ENCODE assay signal across 11 cellular contexts in the genomic region with DNA sequence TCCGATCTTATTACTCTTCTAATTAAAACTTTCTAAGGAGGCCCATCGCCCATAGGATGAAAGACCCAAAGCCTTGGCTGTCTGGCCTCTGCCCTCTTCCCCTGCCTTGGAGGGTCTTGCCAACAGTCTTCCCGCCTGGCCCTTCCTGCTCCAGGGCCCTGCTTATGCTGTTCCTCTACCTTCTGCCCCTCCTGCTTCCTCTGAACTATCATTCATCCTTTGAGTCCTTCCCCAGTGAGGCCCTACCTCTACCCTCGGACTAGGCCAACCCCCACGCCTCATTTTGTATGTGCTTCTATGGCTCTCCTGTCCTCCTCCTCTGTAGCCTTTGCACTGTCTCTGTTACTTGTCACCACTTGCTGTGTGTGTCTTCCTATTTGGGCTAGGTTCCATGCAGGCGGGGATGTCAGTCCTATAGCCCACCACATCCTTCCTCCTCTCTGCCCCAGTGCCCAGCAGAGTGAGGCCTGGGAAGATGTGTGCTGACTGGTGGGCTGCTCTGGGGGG. TPM values are rescaled to one million over a fixed set of nuclear protein-coding genes. Genes with fewer than 3 reads are reported as not detected.
A peak's percentile ranks its signal among the peaks of the same experiment; 100 is the strongest.
DNase-seq lines count a peak whose midpoint lies in the region; ATAC-seq and TF ChIP-seq lines count a peak whose summit lies in the region.
"Had no signal": no experiment of that assay in that cellular context is flagged by ENCODE, and none has a peak within 500 bp of the region (broad histone marks: within the 10 kb centered on the region; RNA-seq: fewer than 3 reads in every experiment).

No MANE protein-coding gene starts in this region.

- H3K27ac ChIP-seq in DOHH2 (ENCODE audit: low read depth, low read length): no peak overlapping the region
- H3K27ac ChIP-seq in PC-9: no peak overlapping the region
- H3K27ac ChIP-seq in heart right ventricle: peak overlapping the region in 1 of 10 donors; percentile 98

- H3K27ac Mint-ChIP-seq in dendritic cell treated with granulocyte-macrophage colony-stimulating factor and Interleukin-4, amounts not matched to agents 40 ng/mL and 50 ng/mL, for 4 days: no peak overlapping the region
- peak overlapping the region; percentile 70 for H3K27ac Mint-ChIP-seq in osteocyte (ENCODE audit: unreplicated experiment)

- peak overlapping the region; percentile 37 for H3K4me3 Mint-ChIP-seq in dendritic cell treated with granulocyte-macrophage colony-stimulating factor and Interleukin-4, amounts not matched to agents 40 ng/mL and 50 ng/mL, for 4 days
- H3K4me3 Mint-ChIP-seq in osteocyte (ENCODE audit: unreplicated experiment): peak overlapping the region; percentile 86

- POLR2A ChIA-PET in PC-9 (lab: Charles Lee; ENCODE audit: unreplicated experiment): interaction anchor here (0.6 kb wide), 1 partner anchor 64 kb away, joined by 3 read pairs; a partner anchor contains a TSS

- BruUV-seq in PC-9 (replicated peaks; lab: Mats Ljungman, UMichigan): no TSS peak

- H3K4me2 ChIP-seq in DOHH2 (ENCODE audit: low read length): peak overlapping the region; percentile 100; the same call in 1 of the 2 replicates
- peak overlapping the region; percentile 98; the same call in 1 of the 2 replicates for H3K4me2 ChIP-seq in PC-9

- H3K79me2 ChIP-seq in DOHH2 (ENCODE audit: control insufficient read depth, low read length): peaks cover 10% of the 10 kb centered on the region
- H3K79me2 ChIP-seq in PC-9 (ENCODE audit: low read depth): 0 out of 2 replicates have a peak, but pooled peaks cover 4% of the 10 kb centered on the region

- H3K9me3 ChIP-seq in DOHH2 (ENCODE audit: control insufficient read depth, insufficient read depth, low read length) (no peaks in the 10 kb centered on the region), PC-9 (ENCODE audit: insufficient read depth, low read depth) (no peaks in the 10 kb centered on the region), heart right ventricle (no peaks in the 10 kb centered on the region)
- H3K9me3 ChIP-seq: Peyer's patch had no signal

- no peak overlapping the region for H3K4me3 ChIP-seq in DOHH2 (ENCODE audit: low read length)
- H3K4me3 ChIP-seq in PC-9: no peak overlapping the region
- H3K4me3 ChIP-seq in heart right ventricle: no peak overlapping the region

- H3K4me1 ChIP-seq in DOHH2 (ENCODE audit: control insufficient read depth, low read length): peaks cover 31% of the 10 kb centered on the region
- peaks cover 9% of the 10 kb centered on the region; the same call in 1 of the 2 replicates for H3K4me1 ChIP-seq in PC-9 (replicated peaks; ENCODE audit: insufficient read depth)
- peaks cover 7 to 36% (median 28%) of the 10 kb centered on the region in 9 donors for H3K4me1 ChIP-seq in heart right ventricle

- CTCF ChIA-PET in PC-9 (lab: Charles Lee): interaction anchor here (0.6 kb wide), 2 partner anchors 339 to 581 kb away, joined by 3 read pairs; no protein-coding TSS in a partner anchor

- no peaks in the 10 kb centered on the region for H3K9me3 Mint-ChIP-seq in dendritic cell treated with granulocyte-macrophage colony-stimulating factor and Interleukin-4, amounts not matched to agents 40 ng/mL and 50 ng/mL, for 4 days
- H3K9me3 Mint-ChIP-seq in osteocyte (ENCODE audit: unreplicated experiment): no peaks in the 10 kb centered on the region

- 89 to 95% methylated on average over 6 of the region's 6 CpGs for WGBS in heart right ventricle, 2 donors

- H3K27me3 Mint-ChIP-seq in dendritic cell treated with granulocyte-macrophage colony-stimulating factor and Interleukin-4, amounts not matched to agents 40 ng/mL and 50 ng/mL, for 4 days: peaks cover 4% of the 10 kb centered on the region
- H3K27me3 Mint-ChIP-seq in osteocyte (ENCODE audit: unreplicated experiment): no peaks in the 10 kb centered on the region

- H3K9me2 ChIP-seq in DOHH2 (replicated peaks; ENCODE audit: control insufficient read depth, low read length) (no peaks in the 10 kb centered on the region), PC-9 (ENCODE audit: insufficient read depth) (no peaks in the 10 kb centered on the region)

- H2AFZ ChIP-seq in PC-9: no peak overlapping the region

- H3F3A ChIP-seq in DOHH2 (ENCODE audit: control insufficient read depth, insufficient read depth): 0 out of 2 replicates have a peak, but pooled peaks cover 4% of the 10 kb centered on the region
- peaks cover 27% of the 10 kb centered on the region for H3F3A ChIP-seq in PC-9 (ENCODE audit: insufficient read depth, low read depth)

- no peak for ATAC-seq in heart right ventricle

- H3K36me3 Mint-ChIP-seq in dendritic cell treated with granulocyte-macrophage colony-stimulating factor and Interleukin-4, amounts not matched to agents 40 ng/mL and 50 ng/mL, for 4 days (ENCODE audit: low read depth): peaks cover 62% of the 10 kb centered on the region
- H3K36me3 Mint-ChIP-seq in osteocyte (ENCODE audit: unreplicated experiment): peaks cover 13% of the 10 kb centered on the region

- DNase-seq in PC-9 (no peak), osteocyte (ENCODE audit: extremely low spot score, unreplicated experiment) (no peak), ecto neural progenitor cell (ENCODE audit: low spot score) (no peak), posterior vena cava (ENCODE audit: low spot score) (no peak), heart right ventricle (no peak)
- DNase-seq: EL, NCI-H187 treated with DMSO at 0.1 percent for 48 hours, small intestine had no signal

- intact Hi-C loops in PC-9 (cut with micrococcal nuclease; ENCODE audit: unreplicated experiment) (no loop called here), posterior vena cava (cut with DNase I) (no loop called here), heart right ventricle (cut with DNase I) (no loop called here)
- intact Hi-C loops in dendritic cell treated with granulocyte-macrophage colony-stimulating factor and Interleukin-4, amounts not matched to agents 40 ng/mL and 50 ng/mL, for 4 days (cut with micrococcal nuclease): no loop called here

- H4K20me1 ChIP-seq in DOHH2 (ENCODE audit: control insufficient read depth, insufficient read depth, low read depth, low read length): no peaks in the 10 kb centered on the region
- H4K20me1 ChIP-seq in PC-9 (ENCODE audit: insufficient read depth): peaks cover 3% of the 10 kb centered on the region; the same call in 1 of the 2 replicates

- H3K27me3 ChIP-seq in DOHH2 (ENCODE audit: control insufficient read depth, low read length) (no peaks in the 10 kb centered on the region), PC-9 (ENCODE audit: insufficient read depth, low read depth) (no peaks in the 10 kb centered on the region), heart right ventricle (no peaks in the 10 kb centered on the region)
- H3K27me3 ChIP-seq: Peyer's patch had no signal

- H3K36me3 ChIP-seq in DOHH2 (ENCODE audit: control insufficient read depth, low read length): peaks cover 31% of the 10 kb centered on the region
- H3K36me3 ChIP-seq in PC-9 (ENCODE audit: low read depth): peaks cover 12% of the 10 kb centered on the region
- peaks cover 0 to 59% (median 42%) of the 10 kb centered on the region in 9 donors for H3K36me3 ChIP-seq in heart right ventricle

- TF ChIP-seq CTCF in DOHH2 (IDR thresholded peaks at IDR 0.05; ENCODE audit: low read depth, low read length, poor library complexity, severe bottlenecking): no peak
- no peak for TF ChIP-seq CTCF in PC-9 (conservative IDR thresholded peaks at IDR 0.05)
- TF ChIP-seq CTCF in osteocyte (IDR thresholded peaks at IDR 0.05): no peak
- no peak for TF ChIP-seq CTCF in heart right ventricle (IDR thresholded peaks at IDR 0.05)

- peaks cover 53% of the 10 kb centered on the region for H3K4me1 Mint-ChIP-seq in dendritic cell treated with granulocyte-macrophage colony-stimulating factor and Interleukin-4, amounts not matched to agents 40 ng/mL and 50 ng/mL, for 4 days (ENCODE audit: low read depth)
- peaks cover 23% of the 10 kb centered on the region for H3K4me1 Mint-ChIP-seq in osteocyte (ENCODE audit: unreplicated experiment)

RNA-seq across cellular contexts. Expression of a gene that starts 5.4 kb away (rescaled TPM):
- total RNA-seq in PC-9 (2021): 43.4 and 45.3 TPM in 2 replicates
- total RNA-seq in osteocyte: 34.4 and 35.4 TPM in 2 replicates
- 10 to 100 TPM; 32.5 to 34.6 TPM for total RNA-seq in posterior vena cava
- total RNA-seq in heart right ventricle: 10 to 100 TPM; 11.4 to 22.8 (median 15.1) TPM
- polyA plus RNA-seq in heart right ventricle: 10 to 100 TPM; 25.0 to 26.4 TPM

RNA-seq across cellular contexts. Expression of a gene that starts 17.4 kb away (rescaled TPM):
- 397 and 568 TPM in 2 replicates for total RNA-seq in PC-9 (2021)
- total RNA-seq in osteocyte: 119 and 127 TPM in 2 replicates
- total RNA-seq in posterior vena cava: 10 to 100 TPM; 86.7 to 93.0 TPM
- 100 to 1,000 TPM in 1 of 10 donors, 10 to 100 TPM in 9; 63.1 to 108 (median 76.9) TPM for total RNA-seq in heart right ventricle
- polyA plus RNA-seq in heart right ventricle: 100 to 1,000 TPM; 109 to 113 TPM

RNA-seq across cellular contexts. Expression of a gene that starts 24.8 kb away (rescaled TPM):
- total RNA-seq in PC-9 (2021) (not detected in 2 replicates), osteocyte (not detected in 2 replicates), posterior vena cava (not detected), heart right ventricle (under 1 TPM in 1 of 10 donors, not detected in 9; 0.11 TPM)
- not detected for polyA plus RNA-seq in heart right ventricle

RNA-seq across cellular contexts. Expression of a gene that starts 48.8 kb away (rescaled TPM):
- total RNA-seq in PC-9 (2021): 6.6 and 7.5 TPM in 2 replicates
- total RNA-seq in osteocyte: 3.7 and 4.1 TPM in 2 replicates
- 1 to 10 TPM; 1.4 to 1.5 TPM for total RNA-seq in posterior vena cava
- total RNA-seq in heart right ventricle: 1 to 10 TPM in 5 of 10 donors, under 1 TPM in 5; 0.68 to 1.7 (median 1.0) TPM
- 1 to 10 TPM in 1 of 2 donors, under 1 TPM in 1; 0.81 to 3.2 TPM for polyA plus RNA-seq in heart right ventricle

RNA-seq across cellular contexts. Expression of a gene that starts 52.8 kb away (rescaled TPM):
- total RNA-seq in PC-9 (2021) (39.1 and 43.9 TPM in 2 replicates), osteocyte (53.7 and 63.5 TPM in 2 replicates), posterior vena cava (10 to 100 TPM; 31.2 to 32.3 TPM), heart right ventricle (10 to 100 TPM; 12.5 to 21.9 (median 18.0) TPM)
- 10 to 100 TPM; 17.4 to 47.1 TPM for polyA plus RNA-seq in heart right ventricle
